33 cellular contexts compared by ENCODE assay signal in the genomic region with DNA sequence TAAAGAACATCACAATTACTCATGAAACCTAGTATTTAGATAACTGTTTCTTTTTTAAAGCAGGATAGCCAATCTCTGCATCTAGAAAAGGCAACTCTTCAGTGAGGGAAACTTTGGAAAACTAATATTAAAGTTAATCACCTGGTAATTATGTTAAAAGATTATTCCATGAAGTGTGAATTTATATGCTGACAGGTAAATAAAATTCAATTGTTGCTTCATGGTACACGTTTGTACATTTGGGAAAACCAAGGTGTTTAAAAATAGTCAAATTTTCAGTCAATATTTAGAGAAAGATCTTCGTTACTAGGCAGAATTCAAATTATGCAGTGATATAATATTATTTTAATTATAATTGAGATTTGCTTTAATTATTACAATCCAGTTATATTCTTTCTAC.
"Had no signal": no experiment of that assay in that cellular context is flagged by ENCODE, and none has a peak within 500 bp of the region (broad histone marks: within the 10 kb centered on the region; RNA-seq: fewer than 3 reads in every experiment).

No MANE protein-coding gene starts in this region.

- H3K36me3 ChIP-seq: MG63 had no signal

- H3K9me3 ChIP-seq: MG63 had no signal

- H3K27me3 ChIP-seq: MG63 had no signal

- H3K4me3 ChIP-seq: MG63 had no signal

- DNase-seq: Kasumi-1, MG63, MM.1S, MV-4-11, NCI-H1048, NCI-H1092, NCI-H1092 treated with DMSO at 0.1 percent for 48 hours, NCI-H1105, NCI-H1105 treated with DMSO at 0.1 percent for 48 hours, NCI-H1417, NCI-H1417 treated with DMSO at 0.1 percent for 48 hours, NCI-H1436, NCI-H1436 treated with DMSO at 0.1 percent for 48 hours, NCI-H146, NCI-H1694, NCI-H1694 treated with DMSO at 0.1 percent for 48 hours, NCI-H187, NCI-H187 treated with DMSO at 0.1 percent for 48 hours, NCI-H1930, NCI-H2029, NCI-H2029 treated with DMSO at 0.1 percent for 48 hours, NCI-H2081, NCI-H2081 treated with DMSO at 0.1 percent for 48 hours, NCI-H2107, NCI-H2171, NCI-H2171 treated with DMSO at 0.1 percent for 48 hours, NCI-H2227 treated with DMSO at 0.1 percent for 48 hours, NCI-H226, NCI-H345, NCI-H446, NCI-H446 treated with DMSO at 0.1 percent for 48 hours, NCI-H510A, NCI-H510A treated with DMSO at 0.1 percent for 48 hours had no signal
